In the genomic region with DNA sequence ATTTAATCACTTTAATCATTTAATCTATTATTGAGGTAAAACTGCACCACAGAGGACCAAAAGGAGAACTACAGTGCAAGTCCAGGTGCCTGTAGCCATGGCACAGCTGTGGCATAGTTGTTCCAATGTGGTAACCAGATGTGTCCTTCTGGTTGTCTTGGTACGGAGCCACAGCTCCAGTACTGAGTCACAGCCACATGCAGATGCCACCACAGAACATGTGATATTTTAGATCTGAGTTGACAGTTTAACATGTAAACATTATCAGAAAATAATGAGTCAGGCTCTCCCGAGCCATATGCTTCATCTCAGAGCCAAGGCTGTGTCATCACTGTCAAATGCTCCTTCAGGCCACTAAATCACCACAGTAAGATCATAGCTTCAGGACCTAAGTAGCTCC, we compare ENCODE assay signal across 11 cellular contexts. TPM values are rescaled to one million over a fixed set of nuclear protein-coding genes. Genes with fewer than 3 reads are reported as not detected.
DNase-seq lines count a peak whose midpoint lies in the region; ATAC-seq and TF ChIP-seq lines count a peak whose summit lies in the region.
"Had no signal": no experiment of that assay in that cellular context is flagged by ENCODE, and none has a peak within 500 bp of the region (broad histone marks: within the 10 kb centered on the region; RNA-seq: fewer than 3 reads in every experiment).

No MANE protein-coding gene starts in this region.

- H3K36me3 ChIP-seq in SJCRH30 (no peaks in the 10 kb centered on the region), ovary (no peaks in the 10 kb centered on the region)

- 52 to 60% (median 56%) methylated on average over 2 of the region's 2 CpGs for whole genome bisulfite sequencing in ovary, 3 donors

- peak; percentile 75 for DNase-seq in AG20443 (ENCODE audit: low spot score)
- DNase-seq in M059J (ENCODE audit: low read depth) = peak; percentile 96
- DNase-seq in fibroblast of gingiva (ENCODE audit: low read depth) = peak; percentile 97
- DNase-seq in SJCRH30 = no peak
- no peak for DNase-seq in NCI-H128 (lab: John Stamatoyannopoulos, UW; ENCODE audit: unreplicated experiment)
- DNase-seq in ovary = no peak
- DNase-seq: activated naive CD8-positive, alpha-beta T cell treated with anti-CD3 and anti-CD28 coated beads, Interleukin-2, amount 10 ng/mL, durations not matched to agents 7 days and 5 days; naive B cell; NCI-H446 treated with DMSO at 0.1 percent for 48 hours had no signal

- no peaks in the 10 kb centered on the region for H3K27me3 ChIP-seq in SJCRH30
- no peaks in the 10 kb centered on the region for H3K27me3 ChIP-seq in ovary

- H3K4me3 ChIP-seq in SJCRH30 = no peak overlapping the region
- H3K4me3 ChIP-seq in ovary = no peak overlapping the region

- no peak for TF ChIP-seq EP300 in ovary (IDR thresholded peaks at IDR 0.05)

- H3K9me3 ChIP-seq in SJCRH30 (replicated peaks) (no peaks in the 10 kb centered on the region), ovary (no peaks in the 10 kb centered on the region)

- no peak for TF ChIP-seq POLR2A in ovary (IDR thresholded peaks at IDR 0.05)

- no peak overlapping the region for H3K27ac ChIP-seq in SJCRH30
- no peak overlapping the region for H3K27ac ChIP-seq in ovary

- intact Hi-C loops in ovary (cut with DNase I) = no loop called here

- H3K4me1 ChIP-seq in SJCRH30 (no peaks in the 10 kb centered on the region), ovary (ENCODE audit: insufficient read depth) (no peaks in the 10 kb centered on the region)

- TF ChIP-seq CTCF in ovary (IDR thresholded peaks at IDR 0.05) = no peak

- ATAC-seq in GM19452 (IDR thresholded peaks at IDR 0.05; ENCODE audit: unreplicated experiment) = peak; percentile 61
- no peak for ATAC-seq in esophagus mucosa

RNA-seq across cellular contexts. Expression of a gene that starts 56.4 kb away (rescaled TPM):
- total RNA-seq in M059J (2014; rRNA removed; shearing (Covaris generic)) = 4.5 and 7.4 TPM in 2 replicates
- total RNA-seq in esophagus mucosa (not detected), ovary (under 1 TPM in 6 of 7 donors, not detected in 1; 0.10 to 0.84 (median 0.37) TPM)
- total RNA-seq in SJCRH30 (2014; rRNA removed; shearing (Covaris generic)) = 0.16 TPM in 1 of 2 replicates, not detected in the other
- under 1 TPM; 0.27 to 1.00 TPM for polyA plus RNA-seq in ovary
- total RNA-seq: activated naive CD8-positive, alpha-beta T cell treated with anti-CD3 and anti-CD28 coated beads, Interleukin-2, amount 10 ng/mL, durations not matched to agents 7 days and 5 days had no signal

Comparison
In these comparisons a context has a peak if more than half of its experiments do, and no peak if none do; other contexts are left out.
1. DNase-seq: peak in AG20443 (single experiment), M059J (single experiment) and fibroblast of gingiva (single experiment); none in SJCRH30 (0 of 2), NCI-H128 (single experiment) and ovary (0 of 5).